In the genomic region with DNA sequence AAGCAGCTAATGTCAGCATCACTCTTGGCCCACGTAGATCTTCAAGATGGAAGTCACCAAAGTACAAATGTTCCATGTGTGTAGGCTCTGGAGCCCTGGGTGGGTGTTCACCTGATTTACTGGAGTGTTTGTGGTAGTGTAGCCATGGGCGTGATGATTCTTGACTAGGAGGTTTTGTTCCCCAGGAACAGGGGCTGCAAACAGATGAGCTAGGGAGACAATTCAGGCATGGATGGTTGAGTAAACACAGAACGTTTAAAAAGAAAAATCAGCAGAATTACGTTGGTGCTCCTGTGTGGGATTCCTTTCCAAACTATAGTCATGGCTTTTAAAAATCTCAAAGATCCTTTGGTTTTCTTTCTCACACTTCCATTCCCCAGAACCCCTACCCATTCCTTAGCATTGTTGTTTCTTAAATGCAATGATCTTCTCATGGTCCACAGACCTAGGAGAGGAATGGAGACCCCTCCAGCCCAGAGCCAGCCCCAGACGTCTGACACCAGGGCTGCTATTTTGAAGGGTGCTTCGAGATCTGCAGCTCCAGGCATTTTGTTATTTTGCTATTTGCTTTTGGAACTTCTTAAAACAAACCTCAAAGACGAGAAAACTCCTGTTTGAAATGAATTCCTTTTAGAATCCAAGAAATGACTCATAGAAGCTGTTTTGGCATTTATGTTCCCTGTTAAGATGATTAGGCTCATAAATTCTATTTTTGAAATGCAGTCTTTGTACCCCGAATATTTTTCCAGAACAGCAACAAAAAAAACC, we compare ENCODE assay signal across 12 cellular contexts.
DNase-seq lines count a peak whose midpoint lies in the region; ATAC-seq and TF ChIP-seq lines count a peak whose summit lies in the region.
"Had no signal": no experiment of that assay in that cellular context is flagged by ENCODE, and none has a peak within 500 bp of the region (broad histone marks: within the 10 kb centered on the region; RNA-seq: fewer than 3 reads in every experiment).

No MANE protein-coding gene starts in this region.

- intact Hi-C loops in esophagus muscularis mucosa (cut with DNase I), result loop anchor here (5.0 kb wide), 1 partner anchor 99 kb away; no protein-coding TSS in a partner anchor

- H3K9me3 ChIP-seq in Peyer's patch (no peaks in the 10 kb centered on the region), esophagus muscularis mucosa (no peaks in the 10 kb centered on the region)

- TF ChIP-seq CTCF in Peyer's patch (IDR thresholded peaks at IDR 0.05) (no peak), esophagus muscularis mucosa (IDR thresholded peaks at IDR 0.05) (no peak)

- 36% methylated on average over 8 of the region's 8 CpGs for WGBS in esophagus muscularis mucosa

- DNase-seq in AG08396 (ENCODE audit: low spot score), result peak; percentile 46
- peak in 2 of 3 donors; percentile 19 to 37 for DNase-seq in Peyer's patch
- DNase-seq in esophagus muscularis mucosa (ENCODE audit: extremely low spot score), result no peak
- no peak for DNase-seq in AML-193 (lab: John Stamatoyannopoulos, UW)
- no peak for DNase-seq in HUDEP-2 (lab: John Stamatoyannopoulos, UW; ENCODE audit: unreplicated experiment in 76 of 76)
- DNase-seq in NCI-H187 treated with DMSO at 0.1 percent for 48 hours (lab: John Stamatoyannopoulos, UW), result no peak
- DNase-seq: activated naive CD4-positive, alpha-beta T cell treated with Interleukin-2 at 50 U/mL for 16 hours; CD4-positive, alpha-beta T cell; foreskin melanocyte; RPMI8226 had no signal

- TF ChIP-seq POLR2A in Peyer's patch (IDR thresholded peaks at IDR 0.05) (no peak), esophagus muscularis mucosa (IDR thresholded peaks at IDR 0.05; ENCODE audit: low read depth) (no peak)

- no peaks in the 10 kb centered on the region for H3K27me3 ChIP-seq in Peyer's patch
- no peaks in the 10 kb centered on the region for H3K27me3 ChIP-seq in esophagus muscularis mucosa
- H3K27me3 ChIP-seq in rectal smooth muscle tissue (ENCODE audit: control insufficient read depth, insufficient read depth, low read length), result no peaks in the 10 kb centered on the region

- no peak overlapping the region for H3K4me3 ChIP-seq in Peyer's patch
- H3K4me3 ChIP-seq in esophagus muscularis mucosa, result peak overlapping the region in 1 of 4 donors; percentile 8
- no peak overlapping the region for H3K4me3 ChIP-seq in rectal smooth muscle tissue (ENCODE audit: low read length)

- no peaks in the 10 kb centered on the region for H3K36me3 ChIP-seq in Peyer's patch
- no peaks in the 10 kb centered on the region for H3K36me3 ChIP-seq in esophagus muscularis mucosa
- no peaks in the 10 kb centered on the region for H3K36me3 ChIP-seq in rectal smooth muscle tissue (ENCODE audit: control insufficient read depth, insufficient read depth, low read length)

- peak overlapping the region; percentile 8 to 74 (median 38) for H3K27ac ChIP-seq in Peyer's patch
- peak overlapping the region; percentile 44 to 85 (median 76) for H3K27ac ChIP-seq in esophagus muscularis mucosa (replicated peaks in 1 of 4)
- H3K27ac ChIP-seq in rectal smooth muscle tissue (ENCODE audit: low read depth, low read length), result peak overlapping the region; percentile 64

- TF ChIP-seq EP300 in esophagus muscularis mucosa (IDR thresholded peaks at IDR 0.05), result no peak

- no peak overlapping the region for H3K9ac ChIP-seq in rectal smooth muscle tissue (ENCODE audit: low read length)

- H3K4me1 ChIP-seq in Peyer's patch (peaks cover 0 to 18% (median 1%) of the 10 kb centered on the region in 4 donors), esophagus muscularis mucosa (peaks cover 21 to 35% (median 26%) of the 10 kb centered on the region in 4 donors), rectal smooth muscle tissue (ENCODE audit: control insufficient read depth, insufficient read depth, low read length) (peaks cover 13% of the 10 kb centered on the region)

- ATAC-seq in GM18868 (IDR thresholded peaks at IDR 0.05; ENCODE audit: unreplicated experiment), result no peak

Comparison
In these comparisons a context has a peak if more than half of its experiments do, and no peak if none do; other contexts are left out.
1. DNase-seq: peak in AG08396 (single experiment) and Peyer's patch (2 of 3); none in esophagus muscularis mucosa (single experiment), AML-193 (0 of 2), HUDEP-2 (0 of 76) and NCI-H187 treated with DMSO at 0.1 percent for 48 hours (single experiment).
2. Peak in every context shown above with its lines, with median percentiles within 50 percentile points of each other: H3K27ac ChIP-seq.